ENCODE assay signal across 8 cellular contexts in genomic region chr4:96139251-96139929, GRCh38.
"Had no signal": no experiment of that assay in that cellular context is flagged by ENCODE, and none has a peak within 500 bp of the region (broad histone marks: within the 10 kb centered on the region; RNA-seq: fewer than 3 reads in every experiment).

No MANE protein-coding gene starts in this region.

- H3K27ac ChIP-seq: GM23248, KMS-11 had no signal

- H3K4me1 ChIP-seq: HAP-1 had no signal

- H3K4me3 ChIP-seq: GM23248, HAP-1 had no signal

- H3K9me3 ChIP-seq: HAP-1 had no signal

- ATAC-seq: HCT116, HepG2 had no signal

- H3K9ac ChIP-seq: GM23248, KMS-11 had no signal

- H3K36me3 ChIP-seq: HAP-1 had no signal

- FAIRE-seq: HepG2 had no signal

- DNase-seq: GM23248, GOT3, H7, KBM-7 had no signal

- H3K4me2 ChIP-seq: KMS-11 had no signal
